Comparison of ENCODE assay signal across 30 cellular contexts in genomic region chr22:36858966-36859365, GRCh38. TPM values are rescaled to one million over a fixed set of nuclear protein-coding genes. Genes with fewer than 3 reads are reported as not detected.
A peak's percentile ranks its signal among the peaks of the same experiment; 100 is the strongest.
DNase-seq lines count a peak whose midpoint lies in the region; ATAC-seq, FAIRE-seq and TF ChIP-seq lines count a peak whose summit lies in the region.
"Had no signal": no experiment of that assay in that cellular context is flagged by ENCODE, and none has a peak within 500 bp of the region (broad histone marks: within the 10 kb centered on the region; RNA-seq: fewer than 3 reads in every experiment).

No MANE protein-coding gene starts in this region.

- H3K36me3 ChIP-seq in OCI-LY7 (ENCODE audit: insufficient read depth, low read length): peaks cover 7% of the 10 kb centered on the region; the same call in 1 of the 2 replicates
- H3K36me3 ChIP-seq: BE2C, brain microvascular endothelial cell, heart right ventricle had no signal

- H2AFZ ChIP-seq in OCI-LY7 (ENCODE audit: low read length): peak overlapping the region; percentile 88

- ATAC-seq in memory B cell (ENCODE audit: low read depth) (no peak), GM18520 (IDR thresholded peaks at IDR 0.05; ENCODE audit: unreplicated experiment) (no peak), GM21447 (IDR thresholded peaks at IDR 0.05; ENCODE audit: unreplicated experiment) (no peak)
- ATAC-seq: heart right ventricle had no signal

- FAIRE-seq in GM12891 (lab: Jason Lieb, UNC): peak; percentile 67
- FAIRE-seq: A204.1 had no signal

- H3K4me3 Mint-ChIP-seq in T-helper 1 cell treated with Interleukin-12 subunit alpha and Interleukin-12 subunit beta and Interleukin-4 antibody, amounts not matched to agents 30 μg/mL and 1 μg/mL, for 36 hours: no peak overlapping the region
- H3K4me3 Mint-ChIP-seq in memory B cell: no peak overlapping the region

- peak overlapping the region; percentile 91 for H3K27ac ChIP-seq in OCI-LY7 (ENCODE audit: low read depth, low read length, poor library complexity, severe bottlenecking)
- H3K27ac ChIP-seq: brain microvascular endothelial cell had no signal

- peaks cover 19% of the 10 kb centered on the region; the same call in 1 of the 2 replicates for H3K79me2 ChIP-seq in OCI-LY7 (ENCODE audit: insufficient read depth, low read depth, low read length)

- peaks cover 10% of the 10 kb centered on the region for H3K36me3 Mint-ChIP-seq in T-helper 1 cell treated with Interleukin-12 subunit alpha and Interleukin-12 subunit beta and Interleukin-4 antibody, amounts not matched to agents 30 μg/mL and 1 μg/mL, for 36 hours (ENCODE audit: low read depth)
- peaks cover under 1% of the 10 kb centered on the region for H3K36me3 Mint-ChIP-seq in memory B cell

- H3K9me3 ChIP-seq in OCI-LY7 (ENCODE audit: low read length): no peaks in the 10 kb centered on the region
- H3K9me3 ChIP-seq: BE2C, heart right ventricle had no signal

- POLR2A ChIA-PET in OCI-LY7 (lab: Charles Lee): interaction anchor here (0.6 to 1.9 kb wide), 2 partner anchors 83 to 119 kb away, joined by 4 to 8 read pairs; partner anchors contain the start of gene IFT27

- DNase-seq in T-helper 1 cell (no peak), GM12891 (ENCODE audit: insufficient read length, low spot score) (no peak), OCI-LY7 (ENCODE audit: low spot score) (peak; percentile 64), memory B cell (ENCODE audit: low spot score in 2 of 2) (no peak), SK-N-DZ (ENCODE audit: low spot score) (no peak)
- DNase-seq: activated CD4-positive, alpha-beta T cell treated with anti-CD3 and anti-CD28 coated beads for 4 hours; activated CD8-positive, alpha-beta memory T cell treated with anti-CD3 and anti-CD28 coated beads, Interleukin-2, amount 50 U/mL, for 4 hours; activated gamma-delta T cell; BE2C; brain microvascular endothelial cell; effector CD4-positive, alpha-beta T cell; foreskin fibroblast; HCEC 1CT; heart right ventricle; NCI-H1092; NCI-H187; NCI-H2171 treated with DMSO at 0.1 percent for 48 hours; NCI-H524; nucleus accumbens; SW 1271 had no signal

- peak overlapping the region; percentile 55 for H3K27ac Mint-ChIP-seq in T-helper 1 cell treated with Interleukin-12 subunit alpha and Interleukin-12 subunit beta and Interleukin-4 antibody, amounts not matched to agents 30 μg/mL and 1 μg/mL, for 36 hours
- H3K27ac Mint-ChIP-seq in memory B cell: peak overlapping the region; percentile 1

- peaks cover 71% of the 10 kb centered on the region for H3K4me1 ChIP-seq in OCI-LY7 (ENCODE audit: insufficient read depth, low read length, poor library complexity, severe bottlenecking)

- H3K4me1 Mint-ChIP-seq in T-helper 1 cell treated with Interleukin-12 subunit alpha and Interleukin-12 subunit beta and Interleukin-4 antibody, amounts not matched to agents 30 μg/mL and 1 μg/mL, for 36 hours (ENCODE audit: low read depth): peaks cover 50% of the 10 kb centered on the region
- peaks cover 39% of the 10 kb centered on the region for H3K4me1 Mint-ChIP-seq in memory B cell

- H4K20me1 ChIP-seq in OCI-LY7 (ENCODE audit: insufficient read depth, low read length): no peaks in the 10 kb centered on the region

- TF ChIP-seq POLR2A in GM12891 (IDR thresholded peaks at IDR 0.05; ENCODE audit: low read depth, low read length): no peak

- H3K9me3 Mint-ChIP-seq in T-helper 1 cell treated with Interleukin-12 subunit alpha and Interleukin-12 subunit beta and Interleukin-4 antibody, amounts not matched to agents 30 μg/mL and 1 μg/mL, for 36 hours: no peaks in the 10 kb centered on the region
- H3K9me3 Mint-ChIP-seq in memory B cell: no peaks in the 10 kb centered on the region

- H3K9me2 ChIP-seq in OCI-LY7 (ENCODE audit: insufficient read depth, low read length): no peaks in the 10 kb centered on the region

- H3K4me3 ChIP-seq in OCI-LY7 (ENCODE audit: low read depth, low read length, poor library complexity, severe bottlenecking): no peak overlapping the region
- H3K4me3 ChIP-seq: heart right ventricle had no signal

- intact Hi-C loops in OCI-LY7 (cut with micrococcal nuclease; ENCODE audit: unreplicated experiment): loop anchor here (1.0 kb wide), 1 partner anchor 55 kb away; no protein-coding TSS in a partner anchor

- TF ChIP-seq CTCF in OCI-LY7 (conservative IDR thresholded peaks at IDR 0.05; ENCODE audit: low read length): no peak

- H3K4me2 ChIP-seq in OCI-LY7 (ENCODE audit: low read length): peak overlapping the region; percentile 88

- no TSS peak for BruUV-seq in OCI-LY7 (replicated peaks; lab: Mats Ljungman, UMichigan)

- no peaks in the 10 kb centered on the region for H3K27me3 Mint-ChIP-seq in T-helper 1 cell treated with Interleukin-12 subunit alpha and Interleukin-12 subunit beta and Interleukin-4 antibody, amounts not matched to agents 30 μg/mL and 1 μg/mL, for 36 hours (ENCODE audit: low read depth)
- no peaks in the 10 kb centered on the region for H3K27me3 Mint-ChIP-seq in memory B cell

- CTCF ChIA-PET in OCI-LY7 (lab: Charles Lee; ENCODE audit: unreplicated experiment): interaction anchor here (0.6 to 2.0 kb wide), 2 partner anchors 119 to 203 kb away, joined by 3 to 12 read pairs; no protein-coding TSS in a partner anchor

TF ChIP-seq in GM12891, 5 proteins besides CTCF, POLR2A, EP300 and RAD21:
- no peak for TF ChIP-seq PAX5 (IDR thresholded peaks at IDR 0.05; ENCODE audit: insufficient read depth, low read length, severe bottlenecking)
- no peak for TF ChIP-seq POLR2AphosphoS5 (IDR thresholded peaks at IDR 0.05; ENCODE audit: low read depth, low read length)
- no peak for TF ChIP-seq TAF1 (IDR thresholded peaks at IDR 0.05; ENCODE audit: low read depth, low read length)
- TF ChIP-seq POU2F2 (IDR thresholded peaks at IDR 0.05; ENCODE audit: low read depth, low read length): no peak
- no peak for TF ChIP-seq SPI1 (IDR thresholded peaks at IDR 0.05; ENCODE audit: low read depth, low read length)
TF ChIP-seq in GM12891: peak in this region for 0.

RNA-seq across cellular contexts. Expression of gene NCF4, which starts 1.8 kb away (rescaled TPM):
- 13.9 TPM for polyA plus RNA-seq in GM12891 (2012; ENCODE audit: low read depth, missing spikeins)
- 63.6 and 68.0 TPM in 2 replicates for total RNA-seq in OCI-LY7 (2014; rRNA removed; shearing (Covaris generic))
- total RNA-seq in OCI-LY7 (2022): 97.4 and 121 TPM in 2 replicates
- not detected in 2 replicates for polyA plus RNA-seq in SK-N-DZ (2014; cell fraction: cytosol; rRNA removed)
- polyA plus RNA-seq in SK-N-DZ (2014; cell fraction: nucleus; rRNA removed): not detected in 2 replicates
- total RNA-seq: chondrocyte, epithelial cell of proximal tubule, LHCN-M2, lung microvascular endothelial cell had no signal

RNA-seq across cellular contexts. Expression of gene PVALB, which starts 42.1 kb away (rescaled TPM):
- not detected for polyA plus RNA-seq in GM12891 (2012; ENCODE audit: low read depth, missing spikeins)
- not detected in 2 replicates for total RNA-seq in OCI-LY7 (2014; rRNA removed; shearing (Covaris generic))
- total RNA-seq in OCI-LY7 (2022): not detected in 2 replicates
- polyA plus RNA-seq in SK-N-DZ (2014; cell fraction: cytosol; rRNA removed): not detected in 2 replicates
- not detected in 2 replicates for polyA plus RNA-seq in SK-N-DZ (2014; cell fraction: nucleus; rRNA removed)
- total RNA-seq: chondrocyte, Daoy, epithelial cell of proximal tubule, heart right ventricle, LHCN-M2, lung microvascular endothelial cell had no signal
- polyA plus RNA-seq: adipose tissue, heart right ventricle had no signal

RNA-seq across cellular contexts. Expression of gene CSF2RB, which starts 54.5 kb away (rescaled TPM):
- polyA plus RNA-seq in GM12891 (2012; ENCODE audit: low read depth, missing spikeins): 5.5 TPM
- total RNA-seq in OCI-LY7 (2014; rRNA removed; shearing (Covaris generic)): 6.2 and 7.6 TPM in 2 replicates
- total RNA-seq in OCI-LY7 (2022): 21.6 and 23.4 TPM in 2 replicates
- polyA plus RNA-seq in SK-N-DZ (2014; cell fraction: cytosol; rRNA removed): not detected in 2 replicates
- polyA plus RNA-seq in SK-N-DZ (2014; cell fraction: nucleus; rRNA removed): not detected in 2 replicates
- total RNA-seq: Daoy, LHCN-M2 had no signal
